In the genomic region with DNA sequence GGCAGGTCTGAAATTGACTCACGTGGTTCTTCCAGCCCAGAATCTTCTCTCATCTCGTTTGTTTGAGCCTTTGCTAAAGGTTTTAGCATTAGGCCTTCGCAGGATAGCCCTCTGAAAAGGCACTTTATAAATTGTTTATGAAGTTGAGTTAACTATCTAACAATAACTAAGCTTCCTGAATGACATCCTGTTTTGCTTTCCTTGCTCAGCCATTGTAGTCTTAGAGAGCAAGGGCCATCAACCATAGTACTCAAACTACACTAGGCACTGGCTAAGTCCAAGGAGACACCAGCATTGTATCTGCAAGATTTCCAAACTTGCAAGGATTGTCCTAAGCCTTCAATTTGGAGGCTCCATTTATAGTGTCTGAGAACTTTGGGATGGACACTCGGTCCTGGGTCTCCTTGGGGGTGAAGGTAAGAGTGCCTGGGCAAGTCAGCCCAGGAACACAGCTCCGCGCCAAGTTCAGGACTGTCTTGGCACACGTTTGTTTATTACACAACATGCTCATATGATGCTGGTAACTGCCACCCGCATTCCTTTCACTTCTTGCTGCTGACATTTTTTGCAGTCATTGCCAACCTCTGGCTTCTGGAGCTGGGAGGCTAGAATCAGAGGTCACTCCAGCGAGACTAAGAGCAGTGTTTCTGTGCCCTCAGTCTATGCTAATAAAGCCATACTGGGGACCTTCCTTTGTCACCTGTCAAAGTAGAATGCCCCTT, we compare ENCODE assay signal across 2 cellular contexts.
A peak's percentile ranks its signal among the peaks of the same experiment; 100 is the strongest.
TF ChIP-seq lines count a peak whose summit lies in the region.

No MANE protein-coding gene starts in this region.

TF ChIP-seq in endothelial cell of umbilical vein, 7 proteins besides CTCF, POLR2A, EP300 and RAD21:
- no peak for TF ChIP-seq FOS (IDR thresholded peaks at IDR 0.05; ENCODE audit: borderline replicate concordance, insufficient read depth, low read length)
- TF ChIP-seq EZH2 (IDR thresholded peaks at IDR 0.05; ENCODE audit: borderline replicate concordance, low read depth, low read length, severe bottlenecking): no peak
- TF ChIP-seq, protein P1, sequence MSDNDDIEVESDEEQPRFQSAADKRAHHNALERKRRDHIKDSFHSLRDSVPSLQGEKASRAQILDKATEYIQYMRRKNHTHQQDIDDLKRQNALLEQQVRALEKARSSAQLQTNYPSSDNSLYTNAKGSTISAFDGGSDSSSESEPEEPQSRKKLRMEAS (IDR thresholded peaks at IDR 0.05; ENCODE audit: insufficient read depth, insufficient read length): no peak
- peak; percentile 44 for TF ChIP-seq GATA2 (IDR thresholded peaks at IDR 0.05; ENCODE audit: insufficient read depth, insufficient read length, low read depth, low read length)
- no peak for TF ChIP-seq POLR2AphosphoS5 (IDR thresholded peaks at IDR 0.05; ENCODE audit: insufficient read depth, low read depth, low read length)
- TF ChIP-seq JUN (IDR thresholded peaks at IDR 0.05; ENCODE audit: borderline replicate concordance, insufficient read depth, insufficient read length, low read depth): no peak
- no peak for TF ChIP-seq MYC (IDR thresholded peaks at IDR 0.05; ENCODE audit: low read depth, low read length)

TF ChIP-seq in GM23338, 12 proteins besides CTCF, POLR2A, EP300 and RAD21:
- TF ChIP-seq ZNF114 (CRISPR knock-in tag; IDR thresholded peaks at IDR 0.05): no peak
- TF ChIP-seq, protein P2, sequence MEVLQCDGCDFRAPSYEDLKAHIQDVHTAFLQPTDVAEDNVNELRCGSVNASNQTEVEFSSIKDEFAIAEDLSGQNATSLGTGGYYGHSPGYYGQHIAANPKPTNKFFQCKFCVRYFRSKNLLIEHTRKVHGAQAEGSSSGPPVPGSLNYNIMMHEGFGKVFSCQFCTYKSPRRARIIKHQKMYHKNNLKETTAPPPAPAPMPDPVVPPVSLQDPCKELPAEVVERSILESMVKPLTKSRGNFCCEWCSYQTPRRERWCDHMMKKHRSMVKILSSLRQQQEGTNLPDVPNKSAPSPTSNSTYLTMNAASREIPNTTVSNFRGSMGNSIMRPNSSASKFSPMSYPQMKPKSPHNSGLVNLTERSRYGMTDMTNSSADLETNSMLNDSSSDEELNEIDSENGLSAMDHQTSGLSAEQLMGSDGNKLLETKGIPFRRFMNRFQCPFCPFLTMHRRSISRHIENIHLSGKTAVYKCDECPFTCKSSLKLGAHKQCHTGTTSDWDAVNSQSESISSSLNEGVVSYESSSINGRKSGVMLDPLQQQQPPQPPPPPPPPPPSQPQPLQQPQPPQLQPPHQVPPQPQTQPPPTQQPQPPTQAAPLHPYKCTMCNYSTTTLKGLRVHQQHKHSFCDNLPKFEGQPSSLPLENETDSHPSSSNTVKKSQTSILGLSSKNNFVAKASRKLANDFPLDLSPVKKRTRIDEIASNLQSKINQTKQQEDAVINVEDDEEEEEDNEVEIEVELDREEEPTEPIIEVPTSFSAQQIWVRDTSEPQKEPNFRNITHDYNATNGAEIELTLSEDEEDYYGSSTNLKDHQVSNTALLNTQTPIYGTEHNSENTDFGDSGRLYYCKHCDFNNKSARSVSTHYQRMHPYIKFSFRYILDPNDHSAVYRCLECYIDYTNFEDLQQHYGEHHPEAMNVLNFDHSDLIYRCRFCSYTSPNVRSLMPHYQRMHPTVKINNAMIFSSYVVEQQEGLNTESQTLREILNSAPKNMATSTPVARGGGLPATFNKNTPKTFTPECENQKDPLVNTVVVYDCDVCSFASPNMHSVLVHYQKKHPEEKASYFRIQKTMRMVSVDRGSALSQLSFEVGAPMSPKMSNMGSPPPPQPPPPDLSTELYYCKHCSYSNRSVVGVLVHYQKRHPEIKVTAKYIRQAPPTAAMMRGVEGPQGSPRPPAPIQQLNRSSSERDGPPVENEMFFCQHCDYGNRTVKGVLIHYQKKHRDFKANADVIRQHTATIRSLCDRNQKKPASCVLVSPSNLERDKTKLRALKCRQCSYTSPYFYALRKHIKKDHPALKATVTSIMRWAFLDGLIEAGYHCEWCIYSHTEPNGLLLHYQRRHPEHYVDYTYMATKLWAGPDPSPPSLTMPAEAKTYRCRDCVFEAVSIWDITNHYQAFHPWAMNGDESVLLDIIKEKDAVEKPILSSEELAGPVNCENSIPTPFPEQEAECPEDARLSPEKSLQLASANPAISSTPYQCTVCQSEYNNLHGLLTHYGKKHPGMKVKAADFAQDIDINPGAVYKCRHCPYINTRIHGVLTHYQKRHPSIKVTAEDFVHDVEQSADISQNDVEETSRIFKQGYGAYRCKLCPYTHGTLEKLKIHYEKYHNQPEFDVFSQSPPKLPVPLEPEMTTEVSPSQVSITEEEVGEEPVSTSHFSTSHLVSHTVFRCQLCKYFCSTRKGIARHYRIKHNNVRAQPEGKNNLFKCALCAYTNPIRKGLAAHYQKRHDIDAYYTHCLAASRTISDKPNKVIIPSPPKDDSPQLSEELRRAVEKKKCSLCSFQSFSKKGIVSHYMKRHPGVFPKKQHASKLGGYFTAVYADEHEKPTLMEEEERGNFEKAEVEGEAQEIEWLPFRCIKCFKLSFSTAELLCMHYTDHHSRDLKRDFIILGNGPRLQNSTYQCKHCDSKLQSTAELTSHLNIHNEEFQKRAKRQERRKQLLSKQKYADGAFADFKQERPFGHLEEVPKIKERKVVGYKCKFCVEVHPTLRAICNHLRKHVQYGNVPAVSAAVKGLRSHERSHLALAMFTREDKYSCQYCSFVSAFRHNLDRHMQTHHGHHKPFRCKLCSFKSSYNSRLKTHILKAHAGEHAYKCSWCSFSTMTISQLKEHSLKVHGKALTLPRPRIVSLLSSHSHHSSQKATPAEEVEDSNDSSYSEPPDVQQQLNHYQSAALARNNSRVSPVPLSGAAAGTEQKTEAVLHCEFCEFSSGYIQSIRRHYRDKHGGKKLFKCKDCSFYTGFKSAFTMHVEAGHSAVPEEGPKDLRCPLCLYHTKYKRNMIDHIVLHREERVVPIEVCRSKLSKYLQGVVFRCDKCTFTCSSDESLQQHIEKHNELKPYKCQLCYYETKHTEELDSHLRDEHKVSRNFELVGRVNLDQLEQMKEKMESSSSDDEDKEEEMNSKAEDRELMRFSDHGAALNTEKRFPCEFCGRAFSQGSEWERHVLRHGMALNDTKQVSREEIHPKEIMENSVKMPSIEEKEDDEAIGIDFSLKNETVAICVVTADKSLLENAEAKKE (CRISPR knock-in tag; IDR thresholded peaks at IDR 0.05): no peak
